Comparison of ENCODE assay signal across 1 cellular context in genomic region chr13:52664269-52664668, GRCh38.
TF ChIP-seq lines count a peak whose summit lies in the region.

No MANE protein-coding gene starts in this region.

TF ChIP-seq in K562, 482 proteins besides CTCF, POLR2A, EP300 and RAD21:
- TF ChIP-seq MAFF (IDR thresholded peaks at IDR 0.05; ENCODE audit: low read length) (peak; percentile 42; the same call in 1 of the 2 replicates), MAFK (IDR thresholded peaks at IDR 0.05; ENCODE audit: low read length) (peak; percentile 37; the same call in 1 of the 2 replicates), NCOA1 (IDR thresholded peaks at IDR 0.05; ENCODE audit: low read depth) (no peak), ZNF444 (CRISPR knock-in tag; IDR thresholded peaks at IDR 0.05) (no peak), ETV5 (CRISPR knock-in tag; IDR thresholded peaks at IDR 0.05; ENCODE audit: low read depth) (no peak), ZNF316 (IDR thresholded peaks at IDR 0.05) (peak; percentile 46; the same call in 1 of the 2 replicates), SMARCA4 (IDR thresholded peaks at IDR 0.05) (no peak), CXXC5 (CRISPR knock-in tag; IDR thresholded peaks at IDR 0.05) (no peak), ZBTB5 (IDR thresholded peaks at IDR 0.05) (no peak)
